Comparison of ENCODE assay signal across 1 cellular context in the genomic region with DNA sequence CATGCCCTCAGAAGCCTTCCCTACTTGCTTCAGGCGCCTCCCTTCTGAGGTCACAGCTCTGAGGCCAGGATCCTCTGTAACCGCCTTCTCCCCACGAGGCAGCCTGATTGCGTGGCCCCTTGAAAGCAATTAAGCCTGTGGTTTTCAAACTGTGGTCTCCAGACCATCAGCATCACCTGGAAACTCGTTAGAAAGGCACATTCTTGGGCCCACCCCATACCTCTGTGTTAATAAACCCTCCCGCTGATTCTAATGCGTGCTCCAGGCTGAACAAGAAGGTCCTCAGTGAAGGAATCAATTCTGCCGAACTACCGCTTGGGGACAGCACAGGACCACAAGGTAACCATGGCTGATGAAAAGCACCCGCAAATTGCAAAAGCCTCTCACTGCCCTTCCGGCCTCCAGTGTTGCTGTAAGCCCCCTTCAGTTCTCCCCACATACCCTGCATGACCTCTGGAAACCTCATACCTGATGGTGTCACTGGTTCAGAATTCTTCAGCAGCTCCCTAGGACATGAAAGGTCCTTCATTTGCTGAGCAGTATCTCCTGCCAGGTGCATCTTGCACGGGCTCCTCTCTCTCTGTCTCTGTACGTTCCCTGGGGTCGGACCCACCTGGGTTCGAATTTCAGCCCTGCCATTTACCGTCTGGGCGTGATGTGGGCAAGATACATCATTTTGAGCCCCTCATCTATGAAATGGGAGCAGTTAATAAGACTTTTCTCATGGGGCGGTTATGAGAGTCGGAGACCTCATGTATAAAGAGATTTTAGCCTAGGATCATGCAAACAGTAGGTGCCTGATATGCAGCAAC.
TF ChIP-seq lines count a peak whose summit lies in the region.

No MANE protein-coding gene starts in this region.

TF ChIP-seq in IMR-90, 13 proteins besides CTCF, POLR2A, EP300 and RAD21:
- TF ChIP-seq MAZ (IDR thresholded peaks at IDR 0.05; ENCODE audit: borderline replicate concordance, low read depth, low read length), result 0 out of 2 replicates have a peak, but pooled peaks have one; percentile 27
- peak; percentile 100 for TF ChIP-seq SMC3 (IDR thresholded peaks at IDR 0.05; ENCODE audit: low read depth, low read length)
- TF ChIP-seq, protein P1, sequence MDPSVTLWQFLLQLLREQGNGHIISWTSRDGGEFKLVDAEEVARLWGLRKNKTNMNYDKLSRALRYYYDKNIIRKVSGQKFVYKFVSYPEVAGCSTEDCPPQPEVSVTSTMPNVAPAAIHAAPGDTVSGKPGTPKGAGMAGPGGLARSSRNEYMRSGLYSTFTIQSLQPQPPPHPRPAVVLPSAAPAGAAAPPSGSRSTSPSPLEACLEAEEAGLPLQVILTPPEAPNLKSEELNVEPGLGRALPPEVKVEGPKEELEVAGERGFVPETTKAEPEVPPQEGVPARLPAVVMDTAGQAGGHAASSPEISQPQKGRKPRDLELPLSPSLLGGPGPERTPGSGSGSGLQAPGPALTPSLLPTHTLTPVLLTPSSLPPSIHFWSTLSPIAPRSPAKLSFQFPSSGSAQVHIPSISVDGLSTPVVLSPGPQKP (IDR thresholded peaks at IDR 0.05; ENCODE audit: borderline replicate concordance, low read depth, low read length), result no peak
- TF ChIP-seq, protein P2, sequence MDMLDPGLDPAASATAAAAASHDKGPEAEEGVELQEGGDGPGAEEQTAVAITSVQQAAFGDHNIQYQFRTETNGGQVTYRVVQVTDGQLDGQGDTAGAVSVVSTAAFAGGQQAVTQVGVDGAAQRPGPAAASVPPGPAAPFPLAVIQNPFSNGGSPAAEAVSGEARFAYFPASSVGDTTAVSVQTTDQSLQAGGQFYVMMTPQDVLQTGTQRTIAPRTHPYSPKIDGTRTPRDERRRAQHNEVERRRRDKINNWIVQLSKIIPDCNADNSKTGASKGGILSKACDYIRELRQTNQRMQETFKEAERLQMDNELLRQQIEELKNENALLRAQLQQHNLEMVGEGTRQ (IDR thresholded peaks at IDR 0.05; ENCODE audit: low read depth, low read length), result no peak
- no peak for TF ChIP-seq MAFK (IDR thresholded peaks at IDR 0.05; ENCODE audit: low read depth, low read length)
- TF ChIP-seq RFX5 (IDR thresholded peaks at IDR 0.05; ENCODE audit: low read depth, low read length), result no peak
- TF ChIP-seq RCOR1 (IDR thresholded peaks at IDR 0.05; ENCODE audit: insufficient replicate concordance, low read length), result no peak
- no peak for TF ChIP-seq NFE2L2 (IDR thresholded peaks at IDR 0.05; ENCODE audit: low read depth, low read length)
- TF ChIP-seq FOS (IDR thresholded peaks at IDR 0.05; ENCODE audit: low read depth, low read length), result no peak
- TF ChIP-seq MXI1 (IDR thresholded peaks at IDR 0.05; ENCODE audit: borderline replicate concordance, low read depth, low read length), result no peak
- TF ChIP-seq CEBPB (IDR thresholded peaks at IDR 0.05; ENCODE audit: low read depth, low read length), result peak; percentile 93
- no peak for TF ChIP-seq CHD1 (IDR thresholded peaks at IDR 0.05; ENCODE audit: low read depth, low read length)
- peak; percentile 20; the same call in 1 of the 2 replicates for TF ChIP-seq BHLHE40 (IDR thresholded peaks at IDR 0.05; ENCODE audit: low read depth, low read length)
